In genomic region chr1:152906023-152906565, GRCh38 we compare ENCODE assay signal across 1 cellular context.
TF ChIP-seq lines count a peak whose summit lies in the region.

No MANE protein-coding gene starts in this region.

TF ChIP-seq in A549, 52 proteins besides CTCF, POLR2A, EP300 and RAD21:
- TF ChIP-seq BHLHE40 (IDR thresholded peaks at IDR 0.05; ENCODE audit: low read depth, low read length) (no peak), USF2 (IDR thresholded peaks at IDR 0.05) (no peak), GATA3 (IDR thresholded peaks at IDR 0.05; ENCODE audit: borderline replicate concordance) (no peak), POLR2AphosphoS2 (conservative IDR thresholded peaks at IDR 0.05; ENCODE audit: low read length) (no peak), CBX8 (IDR thresholded peaks at IDR 0.05) (no peak), HOXB13 (CRISPR knock-in tag; IDR thresholded peaks at IDR 0.05; ENCODE audit: low read depth) (no peak), NFE2L2 (conservative IDR thresholded peaks at IDR 0.05; ENCODE audit: low read length) (no peak), SMC3 (IDR thresholded peaks at IDR 0.05) (no peak)
